16 cellular contexts compared by ENCODE assay signal in the genomic region with DNA sequence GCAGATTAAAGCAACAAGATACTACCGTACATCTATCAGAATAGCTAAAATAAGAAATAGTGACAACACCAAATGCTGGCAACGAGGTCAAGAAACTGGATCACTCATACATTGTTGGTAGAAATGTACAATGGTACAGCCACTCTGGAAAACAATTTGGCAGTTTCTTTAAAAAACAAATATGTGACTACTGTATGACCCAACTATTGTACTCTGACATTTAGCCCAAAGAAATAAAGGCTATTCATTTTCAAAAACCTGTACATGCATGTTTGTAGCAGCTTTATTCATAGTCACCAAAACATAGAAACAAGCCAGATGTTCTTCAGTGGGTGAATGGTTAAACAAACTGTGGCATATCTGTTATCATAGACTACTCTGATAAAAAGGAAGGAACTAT. TPM values are rescaled to one million over a fixed set of nuclear protein-coding genes. Genes with fewer than 3 reads are reported as not detected.
DNase-seq lines count a peak whose midpoint lies in the region; ATAC-seq, FAIRE-seq and TF ChIP-seq lines count a peak whose summit lies in the region.
"Had no signal": no experiment of that assay in that cellular context is flagged by ENCODE, and none has a peak within 500 bp of the region (broad histone marks: within the 10 kb centered on the region; RNA-seq: fewer than 3 reads in every experiment).

No MANE protein-coding gene starts in this region.

- H3K4me1 ChIP-seq in heart right ventricle, result peaks cover 0 to 48% (median 20%) of the 10 kb centered on the region in 9 donors
- H3K4me1 ChIP-seq in right atrium auricular region, result peaks cover 0 to 24% of the 10 kb centered on the region in 2 donors
- peaks cover 25% of the 10 kb centered on the region for H3K4me1 ChIP-seq in OCI-LY7 (ENCODE audit: insufficient read depth, low read length, poor library complexity, severe bottlenecking)
- peaks cover 13 to 33% of the 10 kb centered on the region in 2 experiments for H3K4me1 ChIP-seq in K562 (replicated peaks in 1 of 2; ENCODE audit: control insufficient read depth in 2 of 2, insufficient read depth in 2 of 2, low read length in 2 of 2)
- H3K4me1 ChIP-seq: A549 had no signal

- BruUV-seq in OCI-LY7 (replicated peaks; lab: Mats Ljungman, UMichigan), result no TSS peak
- BruUV-seq in K562 (replicated peaks; lab: Mats Ljungman, UMichigan), result no TSS peak

- TF ChIP-seq RAD21 in K562 (CRISPR knock-in tag; conservative IDR thresholded peaks at IDR 0.05 in 1 of 2, IDR thresholded peaks at IDR 0.05 in 1 of 2), result no peak

- POLR2A ChIA-PET in OCI-LY7 (lab: Charles Lee) (interaction anchor here (0.6 to 1.1 kb wide), 4 partner anchors 9 to 1086 kb away, joined by 3 read pairs; partner anchors contain the start of gene CLCN3), K562 (lab: Yijun Ruan, JAX) (interaction anchor here (4.9 kb wide), 1 partner anchor 31 kb away, joined by 51 read pairs; no protein-coding TSS in a partner anchor)

- WGBS in heart right ventricle, 2 donors, result 50 to 58% methylated on average over 2 of the region's 2 CpGs
- WGBS in K562 (ENCODE audit: insufficient coverage, low coverage, missing lambda C conversion rate), result 70% methylated on average over 2 of the region's 2 CpGs

- H3K79me2 ChIP-seq in OCI-LY7 (ENCODE audit: insufficient read depth, low read depth, low read length) (peaks cover 93% of the 10 kb centered on the region), K562 (ENCODE audit: control insufficient read depth, insufficient read depth, low read length) (peaks cover 87% of the 10 kb centered on the region)

- no peak for TF ChIP-seq POLR2A in K562 (conservative IDR thresholded peaks at IDR 0.05)

- ATAC-seq in heart right ventricle (peak in 1 of 8 donors; percentile 50), K562 (no peak), HG03135 (IDR thresholded peaks at IDR 0.05; ENCODE audit: unreplicated experiment) (no peak)
- ATAC-seq: A549 had no signal

- TF ChIP-seq EP300 in K562 (IDR thresholded peaks at IDR 0.05; ENCODE audit: low read length), result no peak

- H3K9me1 ChIP-seq in K562 (ENCODE audit: control insufficient read depth, insufficient read depth, low read length), result no peaks in the 10 kb centered on the region

- H3K9ac ChIP-seq in K562 (ENCODE audit: insufficient read depth in 1 of 2, low read depth in 2 of 2, low read length in 2 of 2), result no peak overlapping the region
- H3K9ac ChIP-seq: BLaER1 treated with 17β-estradiol and CSF1 and Interleukin-3, amounts not matched to agents 10 nM and 100 nM had no signal

- no peaks in the 10 kb centered on the region for H3K27me3 ChIP-seq in heart right ventricle
- H3K27me3 ChIP-seq in right atrium auricular region, result no peaks in the 10 kb centered on the region
- H3K27me3 ChIP-seq in K562 (ENCODE audit: control insufficient read depth in 2 of 2, insufficient read depth in 2 of 2, low read length in 2 of 2), result no peaks in the 10 kb centered on the region
- H3K27me3 ChIP-seq: BLaER1 treated with 17β-estradiol and CSF1 and Interleukin-3, amounts not matched to agents 10 nM and 100 nM had no signal

- H3K9me3 ChIP-seq in heart right ventricle, result no peaks in the 10 kb centered on the region
- H3K9me3 ChIP-seq in right atrium auricular region, result no peaks in the 10 kb centered on the region
- H3K9me3 ChIP-seq in OCI-LY7 (ENCODE audit: low read length), result no peaks in the 10 kb centered on the region
- H3K9me3 ChIP-seq in K562 (replicated peaks; ENCODE audit: control insufficient read depth, insufficient read depth, low read depth, low read length), result no peaks in the 10 kb centered on the region
- H3K9me3 ChIP-seq: A549 had no signal

- no peaks in the 10 kb centered on the region for H3K36me3 ChIP-seq in heart right ventricle
- no peaks in the 10 kb centered on the region for H3K36me3 ChIP-seq in right atrium auricular region
- peaks cover 13% of the 10 kb centered on the region for H3K36me3 ChIP-seq in OCI-LY7 (ENCODE audit: insufficient read depth, low read length)
- peaks cover 6% of the 10 kb centered on the region; the same call in 1 of the 3 replicates for H3K36me3 ChIP-seq in K562 (ENCODE audit: control insufficient read depth, insufficient read depth, low read length)

- no peak for TF ChIP-seq CTCF in heart right ventricle (IDR thresholded peaks at IDR 0.05)
- TF ChIP-seq CTCF in right atrium auricular region (IDR thresholded peaks at IDR 0.05), result no peak
- no peak for TF ChIP-seq CTCF in OCI-LY7 (conservative IDR thresholded peaks at IDR 0.05; ENCODE audit: low read length)
- TF ChIP-seq CTCF in K562 (IDR thresholded peaks at IDR 0.05 in 2 of 3, conservative IDR thresholded peaks at IDR 0.05 in 1 of 3; ENCODE audit: insufficient read depth in 2 of 3, low read depth in 1 of 3, low read length in 3 of 3), result no peak

- peak overlapping the region; percentile 54 for H3K4me2 ChIP-seq in OCI-LY7 (ENCODE audit: low read length)
- no peak overlapping the region for H3K4me2 ChIP-seq in K562 (ENCODE audit: insufficient read depth, low read length)
- H3K4me2 ChIP-seq: A549 had no signal

- DNase-seq in heart right ventricle (no peak), right atrium auricular region (ENCODE audit: low spot score) (no peak), OCI-LY7 (ENCODE audit: low spot score) (no peak), K562 (ENCODE audit: extremely low read depth in 1 of 4, low spot score in 3 of 4) (no peak), NCI-H446 (lab: John Stamatoyannopoulos, UW) (no peak), dermis blood vessel endothelial cell (no peak)
- DNase-seq: DMS79 treated with DMSO at 0.1 percent for 48 hours, H9, IMR-90, NCI-H1105, NCI-H2081, SHP77 had no signal

- FAIRE-seq in K562 (lab: Jason Lieb, UNC), result peak; percentile 11
- FAIRE-seq: A549 had no signal

- H3K4me3 ChIP-seq in heart right ventricle (no peak overlapping the region), right atrium auricular region (no peak overlapping the region), OCI-LY7 (ENCODE audit: low read depth, low read length, poor library complexity, severe bottlenecking) (no peak overlapping the region), K562 (no peak overlapping the region)
- H3K4me3 ChIP-seq: A549; BLaER1 treated with 17β-estradiol and CSF1 and Interleukin-3, amounts not matched to agents 10 nM and 100 nM; SK-N-MC had no signal

- in situ Hi-C loops in K562 (cut with MboI), result no loop called here

- H2AFZ ChIP-seq in OCI-LY7 (ENCODE audit: low read length) (no peak overlapping the region), K562 (ENCODE audit: low read depth, low read length) (no peak overlapping the region)

- intact Hi-C loops in heart right ventricle (cut with DNase I) (loop anchor here in 1 of 10 donors (5.0 kb wide), 1 partner anchor 34 kb away; no protein-coding TSS in a partner anchor), OCI-LY7 (cut with micrococcal nuclease; ENCODE audit: unreplicated experiment) (no loop called here), K562 (cut with micrococcal nuclease) (no loop called here)

- 0 out of 2 replicates have a peak, but pooled peaks cover 6% of the 10 kb centered on the region for H4K20me1 ChIP-seq in OCI-LY7 (ENCODE audit: insufficient read depth, low read length)
- H4K20me1 ChIP-seq in K562 (replicated peaks; ENCODE audit: control insufficient read depth, insufficient read depth, low read length), result 0 out of 2 replicates have a peak, but pooled peaks cover 7% of the 10 kb centered on the region

- no peaks in the 10 kb centered on the region for H3K9me2 ChIP-seq in OCI-LY7 (ENCODE audit: insufficient read depth, low read length)

- H3K27ac ChIP-seq in heart right ventricle (peak overlapping the region in 6 of 10 donors; percentile 2 to 42 (median 26)), right atrium auricular region (peak overlapping the region in 1 of 2 donors; percentile 61), OCI-LY7 (ENCODE audit: low read depth, low read length, poor library complexity, severe bottlenecking) (no peak overlapping the region), K562 (ENCODE audit: extremely low read depth, low read depth, low read length) (0 out of 3 replicates have a peak overlapping the region, but pooled peaks have one; percentile 39)
- H3K27ac ChIP-seq: A549; BLaER1 treated with 17β-estradiol and CSF1 and Interleukin-3, amounts not matched to agents 10 nM and 100 nM; SK-N-MC had no signal

- CTCF ChIA-PET in OCI-LY7 (lab: Charles Lee; ENCODE audit: unreplicated experiment), result no interaction called here
- CTCF ChIA-PET in K562 (lab: Yijun Ruan, JAX; ENCODE audit: low intra/inter-chr PET ratio), result no interaction called here

RNA-seq across cellular contexts. Expression of gene CLCN3, which starts 8.2 kb away (rescaled TPM):
- total RNA-seq in heart right ventricle (10 to 100 TPM; 53.4 to 94.9 (median 65.2) TPM), right atrium auricular region (10 to 100 TPM; 32.9 to 58.4 TPM), OCI-LY7 (2022) (37.5 and 42.0 TPM in 2 replicates), K562 (2014; rRNA removed) (28.0 and 28.4 TPM in 2 replicates), K562 (2014; rRNA removed; fragmentation: Illumina TruSeq; extraction: Trizol) (48.1 and 60.1 TPM in 2 replicates), K562 (2015; rRNA removed; fragmentation: Illumina TruSeq; extraction: Trizol) (38.2 and 38.5 TPM in 2 replicates), K562 (2021) (44.8 and 46.3 TPM in 2 replicates), dermis blood vessel endothelial cell (91.6 and 130 TPM in 2 replicates)
- polyA plus RNA-seq in heart right ventricle (10 to 100 TPM; 13.1 to 21.9 TPM), K562 (2011; rRNA removed) (46.9 and 60.6 TPM in 2 replicates), K562 (2014; fragmentation: Illumina TruSeq; extraction: Trizol) (35.1 and 43.6 TPM in 2 replicates), K562 (2014; fragmentation: Nextera tagmentation; extraction: Ambion mirVana) (10 to 100 TPM; 12.7 to 22.8 TPM), K562 (2014; rRNA removed) (30.8 and 35.5 TPM in 2 replicates)
- total RNA-seq in OCI-LY7 (2014; rRNA removed; shearing (Covaris generic)), result 17.8 and 23.0 TPM in 2 replicates
- total RNA-seq in K562 (2011; cell fraction: chromatin; rRNA removed; ENCODE audit: low replicate concordance), result 50.5 and 176 TPM in 2 replicates
- total RNA-seq in K562 (2011; cell fraction: nucleolus; rRNA removed), result 36.2 and 41.2 TPM in 2 replicates
- total RNA-seq in K562 (2011; cell fraction: nucleoplasm; rRNA removed), result 79.1 and 117 TPM in 2 replicates
- 18.1 and 24.5 TPM in 2 replicates for polyA plus RNA-seq in K562 (2011; cell fraction: cytosol; rRNA removed)
- 15.1 and 21.3 TPM in 2 replicates for polyA plus RNA-seq in K562 (2011; cell fraction: nucleus; rRNA removed)
- polyA plus RNA-seq in K562 (2012), result 28.2 and 30.6 TPM in 2 replicates
- polyA minus RNA-seq in K562 (2011; rRNA and poly(A)+ RNA removed), result 169 and 177 TPM in 2 replicates
- polyA minus RNA-seq in K562 (2011; cell fraction: cytosol; rRNA and poly(A)+ RNA removed), result 28.0 and 38.7 TPM in 2 replicates
- polyA minus RNA-seq in K562 (2011; cell fraction: nucleus; rRNA and poly(A)+ RNA removed), result 23.8 and 47.7 TPM in 2 replicates

RNA-seq across cellular contexts. Expression of gene NEK1, which starts 16.2 kb away (rescaled TPM):
- total RNA-seq in heart right ventricle, result 10 to 100 TPM; 12.0 to 18.6 (median 15.5) TPM
- 10 to 100 TPM in 1 of 2 donors, 1 to 10 TPM in 1; 3.6 to 10.8 TPM for polyA plus RNA-seq in heart right ventricle
- 1 to 10 TPM; 7.2 to 9.3 TPM for total RNA-seq in right atrium auricular region
- total RNA-seq in OCI-LY7 (2014; rRNA removed; shearing (Covaris generic)), result 7.4 and 7.9 TPM in 2 replicates
- 26.2 and 27.5 TPM in 2 replicates for total RNA-seq in OCI-LY7 (2022)
- total RNA-seq in K562 (2011; cell fraction: chromatin; rRNA removed; ENCODE audit: low replicate concordance), result 29.0 and 61.5 TPM in 2 replicates
- total RNA-seq in K562 (2011; cell fraction: nucleolus; rRNA removed), result 20.3 and 30.8 TPM in 2 replicates
- 35.7 and 51.3 TPM in 2 replicates for total RNA-seq in K562 (2011; cell fraction: nucleoplasm; rRNA removed)
- 7.1 and 8.3 TPM in 2 replicates for total RNA-seq in K562 (2014; rRNA removed)
- total RNA-seq in K562 (2014; rRNA removed; fragmentation: Illumina TruSeq; extraction: Trizol), result 10.7 and 11.9 TPM in 2 replicates
- total RNA-seq in K562 (2015; rRNA removed; fragmentation: Illumina TruSeq; extraction: Trizol), result 9.2 and 10.3 TPM in 2 replicates
- 15.7 and 18.2 TPM in 2 replicates for total RNA-seq in K562 (2021)
- polyA plus RNA-seq in K562 (2011; rRNA removed), result 12.0 and 12.7 TPM in 2 replicates
- 3.3 and 5.6 TPM in 2 replicates for polyA plus RNA-seq in K562 (2011; cell fraction: cytosol; rRNA removed)
- 10.7 and 12.7 TPM in 2 replicates for polyA plus RNA-seq in K562 (2011; cell fraction: nucleus; rRNA removed)
- 8.9 and 13.0 TPM in 2 replicates for polyA plus RNA-seq in K562 (2012)
- 13.5 and 15.2 TPM in 2 replicates for polyA plus RNA-seq in K562 (2014; fragmentation: Illumina TruSeq; extraction: Trizol)
- polyA plus RNA-seq in K562 (2014; fragmentation: Nextera tagmentation; extraction: Ambion mirVana), result 1 to 10 TPM; 6.2 to 9.0 TPM
- polyA plus RNA-seq in K562 (2014; rRNA removed), result 9.8 and 11.2 TPM in 2 replicates
- 21.3 and 22.2 TPM in 2 replicates for polyA minus RNA-seq in K562 (2011; rRNA and poly(A)+ RNA removed)
- polyA minus RNA-seq in K562 (2011; cell fraction: cytosol; rRNA and poly(A)+ RNA removed), result 4.9 and 10.8 TPM in 2 replicates
- polyA minus RNA-seq in K562 (2011; cell fraction: nucleus; rRNA and poly(A)+ RNA removed), result 27.1 and 36.1 TPM in 2 replicates
- total RNA-seq in dermis blood vessel endothelial cell, result 7.8 and 13.4 TPM in 2 replicates
